Comparison of ENCODE assay signal across 20 cellular contexts in genomic region chr2:102277202-102277700, GRCh38. TPM values are rescaled to one million over a fixed set of nuclear protein-coding genes. Genes with fewer than 3 reads are reported as not detected.
"Had no signal": no experiment of that assay in that cellular context is flagged by ENCODE, and none has a peak within 500 bp of the region (broad histone marks: within the 10 kb centered on the region; RNA-seq: fewer than 3 reads in every experiment).

No MANE protein-coding gene starts in this region.

- H3K4me3 Mint-ChIP-seq: activated CD4-positive, alpha-beta T cell treated with anti-CD3 and anti-CD28 coated beads for 36 hours; activated naive CD4-positive, alpha-beta T cell treated with anti-CD3 and anti-CD28 coated beads for 36 hours; neural crest cell had no signal

- ATAC-seq: left lung, psoas muscle, right cardiac atrium, T-helper 17 cell had no signal

- H3K4me3 ChIP-seq: ascending aorta, coronary artery, left lung, psoas muscle, transverse colon, uterus had no signal

- H3K27me3 ChIP-seq: ascending aorta, left lung, uterus had no signal

- H3K36me3 ChIP-seq: ascending aorta, left lung, transverse colon, uterus, WERI-Rb-1 had no signal

- H3K9me3 Mint-ChIP-seq: neural crest cell had no signal

- H3K9me3 ChIP-seq: ascending aorta, left lung, psoas muscle, transverse colon, uterus had no signal

- H3K27me3 Mint-ChIP-seq: T-helper 17 cell had no signal

- H3K4me1 ChIP-seq: ascending aorta, psoas muscle, transverse colon, uterus had no signal

- H3K27ac Mint-ChIP-seq: activated CD4-positive, alpha-beta T cell treated with anti-CD3 and anti-CD28 coated beads for 36 hours; activated naive CD4-positive, alpha-beta T cell treated with anti-CD3 and anti-CD28 coated beads for 36 hours; T-helper 17 cell had no signal

- H3K27ac ChIP-seq: ascending aorta, coronary artery, left lung, psoas muscle, transverse colon, uterus, WERI-Rb-1 had no signal

- DNase-seq: activated CD4-positive, alpha-beta T cell treated with anti-CD3 and anti-CD28 coated beads for 36 hours; activated naive CD4-positive, alpha-beta T cell treated with anti-CD3 and anti-CD28 coated beads for 36 hours; activated T-cell treated with anti-CD3 and anti-CD28 coated beads for 4 hours; head of caudate nucleus; left lung; midbrain; psoas muscle; right cardiac atrium; stimulated activated CD4-positive, alpha-beta T cell treated with anti-CD3 and anti-CD28 coated beads, Interleukin-2, amount 100 ng/mL, for 24 hours; stimulated activated naive CD4-positive, alpha-beta T cell treated with Interleukin-2 at 50 U/mL for 16 hours; T-helper 17 cell; transverse colon; uterus; WERI-Rb-1 had no signal

RNA-seq across cellular contexts. Expression of gene IL1RL1, which starts 34.1 kb away (rescaled TPM):
- total RNA-seq: frontal cortex, myocyte, neural crest cell, osteocyte had no signal
